In genomic region chrX:46144566-46144965, GRCh38 we compare ENCODE assay signal across 10 cellular contexts.
"Had no signal": no experiment of that assay in that cellular context is flagged by ENCODE, and none has a peak within 500 bp of the region (broad histone marks: within the 10 kb centered on the region; RNA-seq: fewer than 3 reads in every experiment).

No MANE protein-coding gene starts in this region.

- H3K9ac ChIP-seq: KMS-11 had no signal

- H3K4me3 Mint-ChIP-seq: GM23338, H9, HFFc6 had no signal

- H3K4me3 ChIP-seq: GM23338 had no signal

- H3K27ac Mint-ChIP-seq: GM23338, H9, HFFc6 had no signal

- H3K9me3 Mint-ChIP-seq: HFFc6 had no signal

- FAIRE-seq: H1, H54, HTR-8/SVneo had no signal

- DNase-seq: H9, HCEC 1CT, HFFc6, IMR-90, KBM-7 had no signal

- H3K4me1 Mint-ChIP-seq: H9 had no signal

- H2AFZ ChIP-seq: GM23338 had no signal

- H3K27ac ChIP-seq: KMS-11 had no signal

- H3K4me2 ChIP-seq: GM23338, KMS-11 had no signal
